In the genomic region with DNA sequence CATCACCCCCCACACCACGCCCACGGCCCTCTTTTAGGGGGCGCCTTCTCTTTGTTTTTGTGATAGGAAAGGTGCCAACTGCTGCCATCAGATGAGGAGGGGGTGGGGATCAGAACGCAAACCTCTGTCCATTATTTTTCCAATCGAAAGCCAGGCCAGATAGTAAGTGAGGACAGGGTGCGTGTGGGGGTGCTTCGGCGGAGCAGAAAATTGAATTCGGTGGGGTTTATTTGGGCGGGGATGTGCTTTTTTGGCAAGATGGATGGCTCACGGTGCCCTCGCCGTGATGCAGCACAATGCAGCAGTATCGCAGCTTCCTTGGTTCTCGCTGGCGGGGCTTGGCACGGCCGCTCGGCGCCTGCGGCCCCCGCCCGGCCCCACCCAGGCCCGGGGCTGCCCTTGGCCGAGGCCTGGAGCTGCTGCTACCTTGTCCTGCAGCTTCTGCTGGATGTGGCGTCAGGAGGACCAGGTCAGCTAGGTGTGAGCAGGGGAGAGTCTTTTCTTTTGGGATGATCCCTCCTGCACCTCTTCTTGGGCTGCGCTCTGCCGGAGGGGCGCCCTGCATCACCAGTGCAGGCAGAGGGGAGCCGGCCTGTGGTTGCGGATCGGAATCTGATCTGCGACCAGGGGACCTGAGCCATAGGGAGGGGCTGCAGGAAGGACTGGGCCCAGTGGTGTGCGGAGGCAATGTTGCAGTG, we compare ENCODE assay signal across 8 cellular contexts. TPM values are rescaled to one million over a fixed set of nuclear protein-coding genes. Genes with fewer than 3 reads are reported as not detected.
A peak's percentile ranks its signal among the peaks of the same experiment; 100 is the strongest.
DNase-seq lines count a peak whose midpoint lies in the region; TF ChIP-seq lines count a peak whose summit lies in the region.

No MANE protein-coding gene starts in this region.

- TF ChIP-seq CTCF in astrocyte of the cerebellum (IDR thresholded peaks at IDR 0.05; ENCODE audit: low read depth, low read length, missing control alignments) = no peak

- peaks cover 17% of the 10 kb centered on the region for H3K4me1 Mint-ChIP-seq in activated naive CD4-positive, alpha-beta T cell treated with anti-CD3 and anti-CD28 coated beads, Interleukin-2, amount 10 ng/mL, durations not matched to agents 7 days and 5 days

- no peaks in the 10 kb centered on the region for H3K36me3 Mint-ChIP-seq in activated naive CD4-positive, alpha-beta T cell treated with anti-CD3 and anti-CD28 coated beads, Interleukin-2, amount 10 ng/mL, durations not matched to agents 7 days and 5 days

- H3K4me3 Mint-ChIP-seq in activated naive CD4-positive, alpha-beta T cell treated with anti-CD3 and anti-CD28 coated beads, Interleukin-2, amount 10 ng/mL, durations not matched to agents 7 days and 5 days = peak overlapping the region; percentile 70

- in situ Hi-C loops in astrocyte of the cerebellum (cut with HindIII; ENCODE audit: low sequenced_read_pairs) = no loop called here

- CTCF ChIA-PET in activated naive CD4-positive, alpha-beta T cell treated with anti-CD3 and anti-CD28 coated beads, Interleukin-2, amount 10 ng/mL, durations not matched to agents 7 days and 5 days (lab: Charles Lee) = interaction anchor here (0.8 kb wide), 1 partner anchor 11 kb away, joined by 3 read pairs; no protein-coding TSS in a partner anchor

- H3K27ac ChIP-seq in skeletal muscle tissue (ENCODE audit: low read depth, low read length) = peak overlapping the region; percentile 61

- peaks cover 5% of the 10 kb centered on the region for H3K4me1 ChIP-seq in iPS-15b (ENCODE audit: control insufficient read depth, insufficient read depth, low read length)
- H3K4me1 ChIP-seq in skeletal muscle tissue (ENCODE audit: control insufficient read depth in 3 of 3, insufficient read depth in 3 of 3, low read length in 3 of 3) = peaks cover 32 to 35% (median 33%) of the 10 kb centered on the region in 3 donors

- no peak overlapping the region for H3K27ac Mint-ChIP-seq in activated naive CD4-positive, alpha-beta T cell treated with anti-CD3 and anti-CD28 coated beads, Interleukin-2, amount 10 ng/mL, durations not matched to agents 7 days and 5 days

- no peaks in the 10 kb centered on the region for H3K36me3 ChIP-seq in iPS-15b (ENCODE audit: control insufficient read depth, insufficient read depth, low read length)
- H3K36me3 ChIP-seq in skeletal muscle tissue (ENCODE audit: control insufficient read depth in 3 of 3, insufficient read depth in 3 of 3, low read length in 3 of 3) = no peaks in the 10 kb centered on the region

- peaks cover 8% of the 10 kb centered on the region for H3K27me3 ChIP-seq in iPS-15b (ENCODE audit: control insufficient read depth, insufficient read depth, low read length)
- H3K27me3 ChIP-seq in skeletal muscle tissue (ENCODE audit: control insufficient read depth in 3 of 3, insufficient read depth in 3 of 3, low read length in 3 of 3) = no peaks in the 10 kb centered on the region

- H3K9ac ChIP-seq in iPS-15b (ENCODE audit: low read depth, low read length) (no peak overlapping the region), skeletal muscle tissue (ENCODE audit: low read depth in 1 of 3, low read length in 3 of 3) (peak overlapping the region; percentile 54 to 82 (median 68))

- H3K27me3 Mint-ChIP-seq in activated naive CD4-positive, alpha-beta T cell treated with anti-CD3 and anti-CD28 coated beads, Interleukin-2, amount 10 ng/mL, durations not matched to agents 7 days and 5 days = peaks cover 67% of the 10 kb centered on the region

- H3K4me3 ChIP-seq in astrocyte of the cerebellum (ENCODE audit: low read depth, low read length) (peak overlapping the region; percentile 82), iPS-15b (ENCODE audit: low read depth, low read length) (peak overlapping the region; percentile 82), skeletal muscle tissue (ENCODE audit: low read length in 3 of 3) (peak overlapping the region; percentile 82 to 85 (median 85))

- H3K9me3 Mint-ChIP-seq in activated naive CD4-positive, alpha-beta T cell treated with anti-CD3 and anti-CD28 coated beads, Interleukin-2, amount 10 ng/mL, durations not matched to agents 7 days and 5 days = no peaks in the 10 kb centered on the region

- H3K9me3 ChIP-seq in iPS-15b (ENCODE audit: control insufficient read depth, insufficient read depth, low read length) (no peaks in the 10 kb centered on the region), skeletal muscle tissue (ENCODE audit: control insufficient read depth in 3 of 3, low read length in 3 of 3) (no peaks in the 10 kb centered on the region)

- DNase-seq in activated naive CD4-positive, alpha-beta T cell treated with anti-CD3 and anti-CD28 coated beads, Interleukin-2, amount 10 ng/mL, durations not matched to agents 7 days and 5 days = peak; percentile 32
- DNase-seq in activated naive CD4-positive, alpha-beta T cell treated with Interleukin-2 at 50 U/mL for 16 hours = no peak
- DNase-seq in NCI-H526 (lab: John Stamatoyannopoulos, UW) (peak; percentile 38 to 84), astrocyte of the cerebellum (ENCODE audit: low read depth) (no peak), activated gamma-delta T cell treated with Interleukin-2 at 50 U/mL for 16 hours (no peak), GM19240 (ENCODE audit: insufficient read length, low spot score) (no peak)

RNA-seq across cellular contexts. Expression of gene SPTBN1, which starts 1.3 kb away (rescaled TPM):
- total RNA-seq in skeletal muscle tissue = 251 TPM

Comparison
In these comparisons a context has a peak if more than half of its experiments do, and no peak if none do; other contexts are left out.
1. DNase-seq: peak in activated naive CD4-positive, alpha-beta T cell treated with anti-CD3 and anti-CD28 coated beads, Interleukin-2, amount 10 ng/mL, durations not matched to agents 7 days and 5 days (single experiment) and NCI-H526 (2 of 2); none in activated naive CD4-positive, alpha-beta T cell treated with Interleukin-2 at 50 U/mL for 16 hours (single experiment), astrocyte of the cerebellum (single experiment), activated gamma-delta T cell treated with Interleukin-2 at 50 U/mL for 16 hours (single experiment) and GM19240 (single experiment).
2. Peak in every context shown above with its lines, with median percentiles within 50 percentile points of each other: H3K4me3 ChIP-seq.